Comparison of ENCODE assay signal across 1 cellular context in the genomic region with DNA sequence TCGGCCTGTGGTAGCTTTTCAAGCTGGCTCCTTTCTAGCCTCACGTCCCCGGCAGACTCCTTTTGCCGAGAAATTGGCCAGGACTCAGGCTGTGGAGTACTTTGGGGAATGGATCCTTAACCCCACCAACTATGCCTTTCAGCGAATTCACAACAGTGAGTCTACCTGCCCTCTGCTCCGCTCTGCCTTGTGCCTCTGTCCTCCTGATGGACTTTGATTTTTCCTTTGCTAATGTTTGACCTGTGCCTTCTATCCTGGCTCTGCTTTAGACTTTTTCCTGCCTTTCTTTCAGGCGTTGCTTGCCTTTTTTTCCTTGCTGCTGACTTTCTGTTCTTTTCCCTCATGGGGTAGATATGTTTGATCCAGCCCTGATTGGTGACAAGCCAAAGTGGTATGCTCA.
TF ChIP-seq lines count a peak whose summit lies in the region.

No MANE protein-coding gene starts in this region.

TF ChIP-seq in liver, 16 proteins besides CTCF, POLR2A, EP300 and RAD21 (continued from another document):
- TF ChIP-seq, protein P1, sequence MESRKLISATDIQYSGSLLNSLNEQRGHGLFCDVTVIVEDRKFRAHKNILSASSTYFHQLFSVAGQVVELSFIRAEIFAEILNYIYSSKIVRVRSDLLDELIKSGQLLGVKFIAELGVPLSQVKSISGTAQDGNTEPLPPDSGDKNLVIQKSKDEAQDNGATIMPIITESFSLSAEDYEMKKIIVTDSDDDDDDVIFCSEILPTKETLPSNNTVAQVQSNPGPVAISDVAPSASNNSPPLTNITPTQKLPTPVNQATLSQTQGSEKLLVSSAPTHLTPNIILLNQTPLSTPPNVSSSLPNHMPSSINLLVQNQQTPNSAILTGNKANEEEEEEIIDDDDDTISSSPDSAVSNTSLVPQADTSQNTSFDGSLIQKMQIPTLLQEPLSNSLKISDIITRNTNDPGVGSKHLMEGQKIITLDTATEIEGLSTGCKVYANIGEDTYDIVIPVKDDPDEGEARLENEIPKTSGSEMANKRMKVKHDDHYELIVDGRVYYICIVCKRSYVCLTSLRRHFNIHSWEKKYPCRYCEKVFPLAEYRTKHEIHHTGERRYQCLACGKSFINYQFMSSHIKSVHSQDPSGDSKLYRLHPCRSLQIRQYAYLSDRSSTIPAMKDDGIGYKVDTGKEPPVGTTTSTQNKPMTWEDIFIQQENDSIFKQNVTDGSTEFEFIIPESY (IDR thresholded peaks at IDR 0.05) = no peak
- TF ChIP-seq ATF3 (IDR thresholded peaks at IDR 0.05) (no peak), EGR1 (IDR thresholded peaks at IDR 0.05; ENCODE audit: low read depth in 2 of 2) (no peak), FOXA1 (IDR thresholded peaks at IDR 0.05) (no peak), HNF4G (IDR thresholded peaks at IDR 0.05) (peak; percentile 88), SP1 (IDR thresholded peaks at IDR 0.05) (peak; percentile 89), RXRA (IDR thresholded peaks at IDR 0.05) (peak; percentile 76 to 78), NR2F2 (IDR thresholded peaks at IDR 0.05) (peak; percentile 33), TAF1 (conservative IDR thresholded peaks at IDR 0.05) (no peak), HNF4A (conservative IDR thresholded peaks at IDR 0.05) (peak; percentile 97 to 98), JUND (IDR thresholded peaks at IDR 0.05) (no peak), YY1 (IDR thresholded peaks at IDR 0.05) (no peak)
- TF ChIP-seq, protein P2, sequence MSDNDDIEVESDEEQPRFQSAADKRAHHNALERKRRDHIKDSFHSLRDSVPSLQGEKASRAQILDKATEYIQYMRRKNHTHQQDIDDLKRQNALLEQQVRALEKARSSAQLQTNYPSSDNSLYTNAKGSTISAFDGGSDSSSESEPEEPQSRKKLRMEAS (IDR thresholded peaks at IDR 0.05) = no peak
